ENCODE assay signal across 21 cellular contexts in genomic region chr1:232499151-232499550, GRCh38.
DNase-seq lines count a peak whose midpoint lies in the region; ATAC-seq, FAIRE-seq and TF ChIP-seq lines count a peak whose summit lies in the region.
"Had no signal": no experiment of that assay in that cellular context is flagged by ENCODE, and none has a peak within 500 bp of the region (broad histone marks: within the 10 kb centered on the region; RNA-seq: fewer than 3 reads in every experiment).

No MANE protein-coding gene starts in this region.

- DNase-seq in D721Med (ENCODE audit: insufficient read length, low spot score) (no peak), endodermal cell (no peak), mesenchymal stem cell (no peak), aorta (no peak), CD1c-positive myeloid dendritic cell (ENCODE audit: extremely low spot score) (no peak), NCI-H1417 treated with DMSO at 0.1 percent for 48 hours (lab: John Stamatoyannopoulos, UW) (no peak)
- DNase-seq: CD4-positive, CD25-positive, alpha-beta regulatory T cell; NCI-H1105 treated with DMSO at 0.1 percent for 48 hours; NCI-H187; NCI-H2171; NCI-H345; NCI-H524; PC-3; Right ventricle myocardium superior had no signal

- H3K4me1 ChIP-seq in HEK293 (ENCODE audit: control insufficient read depth, insufficient read depth, low read length) (peaks cover 30% of the 10 kb centered on the region), endodermal cell (ENCODE audit: control insufficient read depth, insufficient read depth, low read length) (peaks cover 20% of the 10 kb centered on the region), mesenchymal stem cell (ENCODE audit: control insufficient read depth, insufficient read depth, low read depth, low read length) (peaks cover 4% of the 10 kb centered on the region), aorta (ENCODE audit: control insufficient read depth in 1 of 2, insufficient read depth in 2 of 2, low read length in 2 of 2) (no peaks in the 10 kb centered on the region)

- H2AFZ ChIP-seq in mesenchymal stem cell (ENCODE audit: low read depth, low read length), result no peak overlapping the region

- H3K4me3 Mint-ChIP-seq in endodermal cell, result no peak overlapping the region
- H3K4me3 Mint-ChIP-seq: B cell; CD4-positive, CD25-positive, alpha-beta regulatory T cell; IgD-negative memory B cell had no signal

- no peak overlapping the region for H4K91ac ChIP-seq in mesenchymal stem cell (ENCODE audit: low read length)

- H3K9me3 ChIP-seq in HEK293 (ENCODE audit: control insufficient read depth, insufficient read depth, low read depth, low read length) (no peaks in the 10 kb centered on the region), endodermal cell (ENCODE audit: control insufficient read depth, low read length) (no peaks in the 10 kb centered on the region), mesenchymal stem cell (ENCODE audit: control insufficient read depth, low read length) (no peaks in the 10 kb centered on the region), aorta (ENCODE audit: control insufficient read depth, low read length) (no peaks in the 10 kb centered on the region)
- H3K9me3 ChIP-seq: A549 had no signal

- H2BK12ac ChIP-seq in mesenchymal stem cell (ENCODE audit: low read length in 2 of 2), result no peak overlapping the region

- no peaks in the 10 kb centered on the region for H3K27me3 ChIP-seq in endodermal cell (ENCODE audit: control insufficient read depth, insufficient read depth, low read length, poor library complexity, severe bottlenecking)
- no peaks in the 10 kb centered on the region for H3K27me3 ChIP-seq in mesenchymal stem cell (ENCODE audit: control insufficient read depth in 1 of 2, insufficient read depth in 1 of 2, low read length in 2 of 2)
- H3K27me3 ChIP-seq in aorta (ENCODE audit: control insufficient read depth in 1 of 2, insufficient read depth in 2 of 2, low read length in 1 of 2), result no peaks in the 10 kb centered on the region

- no peak overlapping the region for H2AK5ac ChIP-seq in mesenchymal stem cell (ENCODE audit: low read length, severe bottlenecking)

- CTCF ChIA-PET in HEK293 (lab: Yijun Ruan, JAX), result interaction anchor here (0.6 to 0.9 kb wide), 3 partner anchors 75 to 748 kb away, joined by 3 to 4 read pairs (median 3); no protein-coding TSS in a partner anchor

- H3K9ac ChIP-seq in endodermal cell (ENCODE audit: extremely low read depth, low read length, poor library complexity, severe bottlenecking) (no peak overlapping the region), mesenchymal stem cell (ENCODE audit: low read length) (no peak overlapping the region)

- TF ChIP-seq CTCF in D721Med (IDR thresholded peaks at IDR 0.05; ENCODE audit: insufficient read depth, missing control alignments), result no peak
- no peak for TF ChIP-seq CTCF in HEK293 (tag by site-specific recombination; IDR thresholded peaks at IDR 0.05)
- no peak for TF ChIP-seq CTCF in endodermal cell (conservative IDR thresholded peaks at IDR 0.05)

- peaks cover 33% of the 10 kb centered on the region for H3K4me1 Mint-ChIP-seq in endodermal cell
- H3K4me1 Mint-ChIP-seq: B cell; CD4-positive, CD25-positive, alpha-beta regulatory T cell had no signal

- no peak overlapping the region for H3K4ac ChIP-seq in mesenchymal stem cell (ENCODE audit: low read depth in 1 of 2, low read length in 2 of 2)

- H3K14ac ChIP-seq in mesenchymal stem cell (ENCODE audit: low read length in 2 of 2), result no peak overlapping the region

- no peak for ATAC-seq in aorta (ENCODE audit: low FRiP score)
- no peak for ATAC-seq in GM18867 (IDR thresholded peaks at IDR 0.05; ENCODE audit: unreplicated experiment)
- ATAC-seq: A549, PC-3 had no signal

- H3K27ac ChIP-seq in HEK293 (ENCODE audit: extremely low read depth, low read depth, low read length) (no peak overlapping the region), endodermal cell (ENCODE audit: low read depth, low read length) (no peak overlapping the region), mesenchymal stem cell (ENCODE audit: low read length, poor library complexity, severe bottlenecking) (no peak overlapping the region), aorta (ENCODE audit: low read depth in 1 of 2, low read length in 2 of 2) (no peak overlapping the region)
- H3K27ac ChIP-seq: A549 had no signal

- H3K79me1 ChIP-seq in mesenchymal stem cell (replicated peaks; ENCODE audit: low read length, poor library complexity, severe bottlenecking), result peaks cover 43% of the 10 kb centered on the region

- POLR2A ChIA-PET in HEK293 (lab: Yijun Ruan, JAX), result no interaction called here

- H3K23ac ChIP-seq in mesenchymal stem cell (ENCODE audit: low read length in 2 of 2), result no peak overlapping the region

- no peaks in the 10 kb centered on the region for H3K9me3 Mint-ChIP-seq in endodermal cell
- H3K9me3 Mint-ChIP-seq: IgD-negative memory B cell had no signal

- H3K36me3 ChIP-seq in HEK293 (ENCODE audit: control insufficient read depth in 2 of 2, insufficient read depth in 1 of 2, low read length in 2 of 2), result no peaks in the 10 kb centered on the region; a peak in 1 of 3 replicates
- H3K36me3 ChIP-seq in endodermal cell (ENCODE audit: control insufficient read depth, insufficient read depth, low read length), result peaks cover 6% of the 10 kb centered on the region
- H3K36me3 ChIP-seq in mesenchymal stem cell (ENCODE audit: control insufficient read depth in 1 of 2, insufficient read depth in 2 of 2, low read depth in 1 of 2, low read length in 2 of 2), result peaks cover 0 to 6% of the 10 kb centered on the region in 2 experiments
- peaks cover 0 to 2% of the 10 kb centered on the region in 2 donors for H3K36me3 ChIP-seq in aorta (ENCODE audit: control insufficient read depth in 1 of 2, insufficient read depth in 2 of 2, low read length in 1 of 2)

- no peak overlapping the region for H2BK15ac ChIP-seq in mesenchymal stem cell (ENCODE audit: low read depth, poor library complexity, severe bottlenecking)

- H3K18ac ChIP-seq in mesenchymal stem cell (ENCODE audit: low read depth in 1 of 2, low read length in 2 of 2), result no peak overlapping the region

- peaks cover under 1% of the 10 kb centered on the region for H3K36me3 Mint-ChIP-seq in endodermal cell (ENCODE audit: low read depth)
- H3K36me3 Mint-ChIP-seq: CD4-positive, CD25-positive, alpha-beta regulatory T cell; IgD-negative memory B cell had no signal

- H3K27ac Mint-ChIP-seq in endodermal cell, result peak overlapping the region; percentile 1
- H3K27ac Mint-ChIP-seq: B cell; CD4-positive, CD25-positive, alpha-beta regulatory T cell; IgD-negative memory B cell had no signal

- intact Hi-C loops in aorta (cut with DNase I), result no loop called here

- no peaks in the 10 kb centered on the region for H3K27me3 Mint-ChIP-seq in endodermal cell (ENCODE audit: insufficient read depth)
- H3K27me3 Mint-ChIP-seq: CD4-positive, CD25-positive, alpha-beta regulatory T cell; IgD-negative memory B cell had no signal

- no peak overlapping the region for H3K4me3 ChIP-seq in HEK293 (ENCODE audit: low read depth, low read length)
- H3K4me3 ChIP-seq in endodermal cell (ENCODE audit: low read length), result no peak overlapping the region
- no peak overlapping the region for H3K4me3 ChIP-seq in mesenchymal stem cell (ENCODE audit: insufficient read depth in 1 of 2, low read depth in 1 of 2, low read length in 2 of 2)
- H3K4me3 ChIP-seq in aorta (ENCODE audit: low read length in 2 of 2), result no peak overlapping the region
- H3K4me3 ChIP-seq: A549 had no signal

- 84 to 86% methylated on average over 4 of the region's 4 CpGs for WGBS in endodermal cell (ENCODE audit: insufficient coverage in 1 of 2, insufficient read length in 1 of 2), 2 experiments
- 83% methylated on average over 3 of the region's 4 CpGs for WGBS in mesenchymal stem cell
- 60 to 64% methylated on average over 4 of the region's 4 CpGs for WGBS in aorta, 2 donors

- H2BK120ac ChIP-seq in mesenchymal stem cell (ENCODE audit: low read depth, low read length), result no peak overlapping the region

- H2BK5ac ChIP-seq in mesenchymal stem cell (ENCODE audit: low read depth, low read length, poor library complexity, severe bottlenecking), result no peak overlapping the region

- H4K8ac ChIP-seq in mesenchymal stem cell (ENCODE audit: low read length), result peak overlapping the region; percentile 9

- peak; percentile 64 for FAIRE-seq in D721Med (lab: Jason Lieb, UNC)
- FAIRE-seq: A549, GM12891, H1 had no signal

- no peak overlapping the region for H3K4me2 ChIP-seq in mesenchymal stem cell (ENCODE audit: low read length, poor library complexity, severe bottlenecking)
- H3K4me2 ChIP-seq: A549 had no signal

TF ChIP-seq in HEK293, 187 proteins besides CTCF, POLR2A, EP300 and RAD21:
- TF ChIP-seq PRDM1 (tag by site-specific recombination; IDR thresholded peaks at IDR 0.05) (peak; percentile 96), HOXC10 (CRISPR knock-in tag; IDR thresholded peaks at IDR 0.05) (no peak)
